ENCODE assay signal across 8 cellular contexts in the genomic region with DNA sequence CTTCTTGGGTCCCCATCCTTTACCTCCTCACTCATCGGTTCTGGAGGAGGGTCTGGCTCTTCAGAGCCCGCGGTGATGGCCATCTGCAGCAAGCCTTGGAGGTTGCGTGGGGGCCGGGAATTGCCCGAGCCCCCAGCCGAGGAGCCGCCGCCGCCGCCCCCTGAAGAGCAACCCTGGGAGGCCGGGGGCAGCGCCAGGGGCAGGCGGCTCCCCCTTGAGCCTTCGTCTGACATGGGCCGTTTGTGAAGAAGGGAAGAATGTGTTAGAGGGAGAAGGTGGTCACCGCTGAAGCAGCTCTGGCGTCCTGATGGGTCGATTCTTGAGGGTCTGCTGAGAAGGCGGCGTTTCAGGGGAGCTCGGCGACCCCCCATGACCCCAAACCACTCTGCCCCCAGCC. TPM values are rescaled to one million over a fixed set of nuclear protein-coding genes. Genes with fewer than 3 reads are reported as not detected.
DNase-seq lines count a peak whose midpoint lies in the region; ATAC-seq and TF ChIP-seq lines count a peak whose summit lies in the region.

No MANE protein-coding gene starts in this region.

- POLR2A ChIA-PET in A673 (lab: Charles Lee; ENCODE audit: low non-redundant PET), result no interaction called here

- BruUV-seq in A673 (replicated peaks; lab: Mats Ljungman, UMichigan), result no TSS peak

- H3K27me3 ChIP-seq in A673 (replicated peaks; ENCODE audit: insufficient read depth, low read depth, low read length, poor library complexity) (no peaks in the 10 kb centered on the region), muscle layer of duodenum (ENCODE audit: low read depth, low read length) (no peaks in the 10 kb centered on the region)

- peaks cover 6% of the 10 kb centered on the region for H3K36me3 ChIP-seq in A673 (ENCODE audit: insufficient read depth, low read length, poor library complexity, severe bottlenecking)
- peaks cover 0 to 21% of the 10 kb centered on the region in 2 donors for H3K36me3 ChIP-seq in muscle layer of duodenum (ENCODE audit: control insufficient read depth in 1 of 2, insufficient read depth in 2 of 2, low read length in 2 of 2)

- H3K9me3 ChIP-seq in A673 (ENCODE audit: low read depth, low read length, poor library complexity, severe bottlenecking) (no peaks in the 10 kb centered on the region), muscle layer of duodenum (ENCODE audit: control insufficient read depth in 1 of 2, low read length in 2 of 2) (no peaks in the 10 kb centered on the region)

- DNase-seq in A673 (ENCODE audit: low spot score), result no peak
- no peak for DNase-seq in Jurkat, Clone E6-1 (ENCODE audit: low read depth, low spot score)
- no peak for DNase-seq in choroid plexus epithelial cell (ENCODE audit: low read depth)
- DNase-seq in LoVo (ENCODE audit: low spot score), result no peak
- no peak for DNase-seq in NCI-H345 treated with DMSO at 0.1 percent for 48 hours (lab: John Stamatoyannopoulos, UW; ENCODE audit: unreplicated experiment)
- DNase-seq in central memory CD4-positive, alpha-beta T cell, result no peak

- H3K4me3 ChIP-seq in A673 (ENCODE audit: low read depth, low read length, poor library complexity, severe bottlenecking) (peak overlapping the region; percentile 74), choroid plexus epithelial cell (ENCODE audit: low read depth, low read length) (peak overlapping the region; percentile 95), muscle layer of duodenum (ENCODE audit: low read depth in 1 of 2, low read length in 2 of 2) (peak overlapping the region; percentile 90 to 94)
- H3K4me3 ChIP-seq in Jurkat, Clone E6-1 (ENCODE audit: low read length), result peak overlapping the region; percentile 93

- ATAC-seq in GM21619 (IDR thresholded peaks at IDR 0.05; ENCODE audit: unreplicated experiment), result no peak

- TF ChIP-seq CTCF in A673 (conservative IDR thresholded peaks at IDR 0.05; ENCODE audit: low read depth, low read length) (no peak), choroid plexus epithelial cell (conservative IDR thresholded peaks at IDR 0.05; ENCODE audit: low read depth, low read length) (no peak)

- H3K4me1 ChIP-seq in A673 (ENCODE audit: insufficient read depth, low read length, poor library complexity, severe bottlenecking) (peaks cover 12% of the 10 kb centered on the region), muscle layer of duodenum (ENCODE audit: control insufficient read depth in 1 of 2, insufficient read depth in 2 of 2, low read length in 2 of 2) (peaks cover 0 to 19% of the 10 kb centered on the region in 2 donors)

- H3K27ac ChIP-seq in A673 (ENCODE audit: low read depth, low read length, poor library complexity, severe bottlenecking) (peak overlapping the region; percentile 84), muscle layer of duodenum (ENCODE audit: low read length) (peak overlapping the region; percentile 79)

- intact Hi-C loops in A673 (cut with micrococcal nuclease; ENCODE audit: unreplicated experiment), result no loop called here

- CTCF ChIA-PET in A673 (lab: Charles Lee), result no interaction called here

RNA-seq across cellular contexts. Expression of a gene that starts 0.5 kb away (rescaled TPM):
- 80.3 and 83.4 TPM in 2 replicates for total RNA-seq in A673 (2021)
- polyA plus RNA-seq in Jurkat, Clone E6-1 (2012; ENCODE audit: insufficient read depth, insufficient read length), result 64.3 TPM

RNA-seq across cellular contexts. Expression of a gene that starts 4.4 kb away (rescaled TPM):
- total RNA-seq in A673 (2021), result 30.5 and 36.8 TPM in 2 replicates
- 9.7 TPM for polyA plus RNA-seq in Jurkat, Clone E6-1 (2012; ENCODE audit: insufficient read depth, insufficient read length)

RNA-seq across cellular contexts. Expression of a gene that starts 20.6 kb away (rescaled TPM):
- 103 and 108 TPM in 2 replicates for total RNA-seq in A673 (2021)
- polyA plus RNA-seq in Jurkat, Clone E6-1 (2012; ENCODE audit: insufficient read depth, insufficient read length), result 249 TPM

RNA-seq across cellular contexts. Expression of a gene that starts 45.8 kb away (rescaled TPM):
- total RNA-seq in A673 (2021), result not detected in 2 replicates
- not detected for polyA plus RNA-seq in Jurkat, Clone E6-1 (2012; ENCODE audit: insufficient read depth, insufficient read length)

RNA-seq across cellular contexts. Expression of a gene that starts 50.8 kb away (rescaled TPM):
- total RNA-seq in A673 (2021), result 4.8 and 6.1 TPM in 2 replicates
- 9.9 TPM for polyA plus RNA-seq in Jurkat, Clone E6-1 (2012; ENCODE audit: insufficient read depth, insufficient read length)
